In the genomic region with DNA sequence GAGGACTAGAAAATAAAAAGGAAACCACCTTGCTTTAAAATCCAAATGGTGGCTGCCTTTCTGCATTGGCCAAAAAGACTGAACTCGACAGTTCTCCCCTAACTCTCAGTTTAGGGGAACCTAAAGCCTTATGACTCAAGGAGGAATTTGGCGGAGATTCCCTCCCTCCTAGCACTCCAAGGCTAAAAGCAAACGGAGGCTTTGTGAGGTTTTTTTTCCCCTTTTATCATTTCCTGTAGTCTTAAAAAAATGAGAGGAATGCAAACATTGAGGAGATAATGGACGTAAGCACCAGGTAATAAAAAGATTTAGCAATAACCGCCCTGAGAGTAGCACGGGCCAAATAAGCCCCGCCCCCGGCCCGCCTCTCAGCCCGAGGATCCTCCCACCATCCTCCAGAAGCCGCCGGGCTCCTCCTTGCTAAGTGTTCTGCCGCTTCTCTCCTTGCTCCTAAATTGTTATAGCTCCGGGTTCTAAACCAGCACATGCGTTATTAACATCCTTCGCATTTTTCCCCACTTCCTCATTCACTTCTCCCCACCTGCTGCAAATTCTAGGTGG, we compare ENCODE assay signal across 8 cellular contexts. TPM values are rescaled to one million over a fixed set of nuclear protein-coding genes. Genes with fewer than 3 reads are reported as not detected.
A peak's percentile ranks its signal among the peaks of the same experiment; 100 is the strongest.
DNase-seq lines count a peak whose midpoint lies in the region; ATAC-seq and TF ChIP-seq lines count a peak whose summit lies in the region.

No MANE protein-coding gene starts in this region.

- H3K9ac ChIP-seq in GM23248, result 0 out of 2 replicates have a peak overlapping the region, but pooled peaks have one; percentile 17
- H3K9ac ChIP-seq in OCI-LY3 (ENCODE audit: low read length), result no peak overlapping the region; the same call in 1 of the 2 replicates

- H3F3A ChIP-seq in GM23248 (ENCODE audit: insufficient read depth), result peaks cover 35% of the 10 kb centered on the region

- H3K9me3 ChIP-seq in GM23248 (ENCODE audit: low read depth) (no peaks in the 10 kb centered on the region), OCI-LY3 (ENCODE audit: insufficient read depth, low read length) (no peaks in the 10 kb centered on the region), suprapubic skin (no peaks in the 10 kb centered on the region)

- H3K36me3 ChIP-seq in GM23248 (ENCODE audit: low read depth), result no peaks in the 10 kb centered on the region
- H3K36me3 ChIP-seq in OCI-LY3 (replicated peaks; ENCODE audit: low read depth, low read length), result no peaks in the 10 kb centered on the region
- H3K36me3 ChIP-seq in suprapubic skin, result no peaks in the 10 kb centered on the region

- TF ChIP-seq EP300 in suprapubic skin (IDR thresholded peaks at IDR 0.05), result no peak

- TF ChIP-seq POLR2A in suprapubic skin (IDR thresholded peaks at IDR 0.05), result no peak

- no peaks in the 10 kb centered on the region for H3K9me2 ChIP-seq in GM23248 (ENCODE audit: insufficient read depth)

- peak overlapping the region; percentile 91 for H3K4me2 ChIP-seq in GM23248 (ENCODE audit: unreplicated experiment)
- H3K4me2 ChIP-seq in OCI-LY3 (ENCODE audit: low read length), result peak overlapping the region; percentile 71

- no peaks in the 10 kb centered on the region for H4K20me1 ChIP-seq in GM23248 (ENCODE audit: insufficient read depth)
- no peaks in the 10 kb centered on the region for H4K20me1 ChIP-seq in OCI-LY3 (ENCODE audit: insufficient read depth, low read length)

- WGBS in GM23248 (ENCODE audit: low coverage in 1 of 2, low lambda C conversion rate in 2 of 2, missing lambda C conversion rate in 2 of 2), 2 experiments, result 3 to 4% methylated on average over 16 of the region's 16 CpGs
- WGBS in suprapubic skin, result 4% methylated on average over 16 of the region's 16 CpGs

- in situ Hi-C loops in GM23248 (cut with MboI), result no loop called here

- ATAC-seq in GM21576 (IDR thresholded peaks at IDR 0.05; ENCODE audit: unreplicated experiment), result no peak

- POLR2A ChIA-PET in AG04449 (lab: Yijun Ruan, JAX), result interaction anchor here (0.7 kb wide), 1 partner anchor 11 kb away, joined by 3 read pairs; no protein-coding TSS in a partner anchor

- H2AFZ ChIP-seq in GM23248 (peak overlapping the region; percentile 46), OCI-LY3 (ENCODE audit: low read depth, low read length) (peak overlapping the region; percentile 58)

- no peak for TF ChIP-seq CTCF in AG04449 (IDR thresholded peaks at IDR 0.05; ENCODE audit: insufficient read depth, low read length, missing control alignments)
- no peak for TF ChIP-seq CTCF in OCI-LY3 (IDR thresholded peaks at IDR 0.05; ENCODE audit: low read depth, low read length)
- no peak for TF ChIP-seq CTCF in suprapubic skin (IDR thresholded peaks at IDR 0.05)

- H3K79me2 ChIP-seq in GM23248 (ENCODE audit: insufficient read depth), result no peaks in the 10 kb centered on the region
- no peaks in the 10 kb centered on the region for H3K79me2 ChIP-seq in OCI-LY3 (ENCODE audit: low read length)

- H3K27me3 ChIP-seq in GM23248 (replicated peaks; ENCODE audit: insufficient read depth) (no peaks in the 10 kb centered on the region), OCI-LY3 (ENCODE audit: low read depth, low read length) (peaks cover 18% of the 10 kb centered on the region), suprapubic skin (no peaks in the 10 kb centered on the region)

- DNase-seq in AG04449 (ENCODE audit: low read depth, low spot score) (peak; percentile 80), GM23248 (peak; percentile 95), fibroblast of peridontal ligament (ENCODE audit: extremely low read depth) (peak; percentile 39), non-pigmented ciliary epithelial cell (ENCODE audit: low read depth) (peak; percentile 64), suprapubic skin (ENCODE audit: low spot score in 2 of 2) (peak; percentile 89 to 93)
- peak; percentile 30 to 39 for DNase-seq in activated T-helper 1 cell treated with anti-CD3 and anti-CD28 coated beads, Interleukin-2, amount 50 U/mL, for 16 hours (ENCODE audit: low read depth in 1 of 2, low spot score in 1 of 2)

- CTCF ChIA-PET in AG04449 (lab: Yijun Ruan, JAX), result interaction anchor here (2.0 to 4.0 kb wide), 3 partner anchors 10 to 15 kb away, joined by 6 to 13 read pairs (median 9); no protein-coding TSS in a partner anchor

- H3K4me1 ChIP-seq in GM23248 (ENCODE audit: insufficient read depth) (peaks cover 45% of the 10 kb centered on the region), OCI-LY3 (ENCODE audit: low read length) (peaks cover 19% of the 10 kb centered on the region), suprapubic skin (peaks cover 57% of the 10 kb centered on the region)

- H3K4me3 ChIP-seq in AG04449 (ENCODE audit: low read depth, low read length) (no peak overlapping the region; the same call in 1 of the 2 replicates), GM23248 (peak overlapping the region; percentile 50), OCI-LY3 (ENCODE audit: low read length) (peak overlapping the region; percentile 63), suprapubic skin (peak overlapping the region; percentile 18)

- H3K27ac ChIP-seq in GM23248 (peak overlapping the region; percentile 32), OCI-LY3 (ENCODE audit: low read length) (no peak overlapping the region), suprapubic skin (peak overlapping the region; percentile 11)

RNA-seq across cellular contexts. Expression of gene KIFC3, which starts 5.8 kb away (rescaled TPM):
- total RNA-seq in GM23248 (2014; rRNA removed; shearing (Covaris generic)), result 50.0 and 65.3 TPM in 2 replicates
- polyA plus RNA-seq in GM23248 (2016; fragmentation: Nextera tagmentation; extraction: Ambion mirVana), result 27.0 and 28.4 TPM in 2 replicates
- total RNA-seq in suprapubic skin, result 100 to 1,000 TPM; 111 to 219 (median 153) TPM

Comparison
In these comparisons a context has a peak if more than half of its experiments do, and no peak if none do; other contexts are left out.
1. DNase-seq: peak in every context shown above with its lines; median percentile 95 in GM23248; 91 in suprapubic skin; 80 in AG04449; 64 in non-pigmented ciliary epithelial cell; 39 in fibroblast of peridontal ligament; 34 in activated T-helper 1 cell treated with anti-CD3 and anti-CD28 coated beads, Interleukin-2, amount 50 U/mL, for 16 hours.